Comparison of ENCODE assay signal across 16 cellular contexts in the genomic region with DNA sequence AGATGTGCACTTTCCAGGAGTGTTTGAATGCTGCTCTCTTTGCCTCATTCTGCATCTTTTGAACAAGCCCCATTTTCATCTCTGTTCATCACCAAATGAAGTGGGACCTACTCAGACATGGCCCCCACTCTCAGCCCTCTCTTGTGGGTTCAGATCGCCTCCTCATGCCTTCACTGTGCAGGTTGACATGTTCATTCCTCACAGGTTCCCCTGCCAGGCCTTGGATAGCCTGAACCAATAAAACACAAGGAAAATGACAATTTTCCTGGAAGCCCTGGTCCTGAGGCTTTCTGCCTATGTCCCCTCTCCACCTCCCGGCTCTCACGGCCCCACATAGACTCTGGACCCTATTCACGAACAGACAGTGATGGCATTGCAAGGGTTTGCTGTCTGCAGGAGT. TPM values are rescaled to one million over a fixed set of nuclear protein-coding genes. Genes with fewer than 3 reads are reported as not detected.
"Had no signal": no experiment of that assay in that cellular context is flagged by ENCODE, and none has a peak within 500 bp of the region (broad histone marks: within the 10 kb centered on the region; RNA-seq: fewer than 3 reads in every experiment).

No MANE protein-coding gene starts in this region.

- H3K4me2 ChIP-seq: smooth muscle cell had no signal

- H3K27me3 Mint-ChIP-seq: activated CD4-positive, alpha-beta memory T cell treated with anti-CD3 and anti-CD28 coated beads, Interleukin-2, amount 10 ng/mL, durations not matched to agents 7 days and 5 days had no signal

- DNase-seq: activated CD4-positive, alpha-beta memory T cell treated with anti-CD3 and anti-CD28 coated beads, Interleukin-2, amount 10 ng/mL, durations not matched to agents 7 days and 5 days; activated CD4-positive, alpha-beta T cell treated with anti-CD3 and anti-CD28 coated beads for 4 hours; activated naive CD4-positive, alpha-beta T cell; naive B cell; SHP77 treated with DMSO at 0.1 percent for 48 hours; stimulated activated CD4-positive, alpha-beta T cell treated with anti-CD3 and anti-CD28 coated beads, Interleukin-4, amount 100 ng/mL, for 4 hours; stimulated activated CD8-positive, alpha-beta memory T cell treated with anti-CD3 and anti-CD28 coated beads, Interleukin-4, amount 100 ng/mL, for 48 hours; stimulated activated naive CD8-positive, alpha-beta T cell treated with anti-CD3 and anti-CD28 coated beads, Interleukin-15, Interleukin-2, amounts not matched to agents 100 U/mL and 50 U/mL, for 24 hours had no signal

- H3K4me1 Mint-ChIP-seq: activated CD4-positive, alpha-beta memory T cell treated with anti-CD3 and anti-CD28 coated beads, Interleukin-2, amount 10 ng/mL, durations not matched to agents 7 days and 5 days; naive B cell had no signal

- ATAC-seq: stimulated activated naive CD8-positive, alpha-beta T cell treated with anti-CD3 and anti-CD28 coated beads, Interleukin-15, Interleukin-2, amounts not matched to agents 100 U/mL and 50 U/mL, for 24 hours had no signal

- H3K27ac Mint-ChIP-seq: activated CD4-positive, alpha-beta memory T cell treated with anti-CD3 and anti-CD28 coated beads, Interleukin-2, amount 10 ng/mL, durations not matched to agents 7 days and 5 days; naive B cell had no signal

- H3K36me3 ChIP-seq: suprapubic skin had no signal

- H3K9me3 Mint-ChIP-seq: activated CD4-positive, alpha-beta memory T cell treated with anti-CD3 and anti-CD28 coated beads, Interleukin-2, amount 10 ng/mL, durations not matched to agents 7 days and 5 days had no signal

- H3K36me3 Mint-ChIP-seq: naive B cell had no signal

- H3K9me3 ChIP-seq: suprapubic skin had no signal

- H3K27ac ChIP-seq: suprapubic skin, VCaP had no signal

- H3K4me3 ChIP-seq: smooth muscle cell, suprapubic skin had no signal

- H3K4me3 Mint-ChIP-seq: activated CD4-positive, alpha-beta memory T cell treated with anti-CD3 and anti-CD28 coated beads, Interleukin-2, amount 10 ng/mL, durations not matched to agents 7 days and 5 days; naive B cell had no signal

RNA-seq across cellular contexts. Expression of a gene that starts 17.7 kb away (rescaled TPM):
- total RNA-seq: activated CD4-positive, alpha-beta memory T cell treated with anti-CD3 and anti-CD28 coated beads, Interleukin-2, amount 10 ng/mL, durations not matched to agents 7 days and 5 days; mononuclear cell; smooth muscle cell; T-helper 1 cell treated with Interleukin-12 subunit alpha and Interleukin-12 subunit beta and Interleukin-4 antibody, amounts not matched to agents 30 ng/mL and 1 ng/mL, for 36 hours had no signal

RNA-seq across cellular contexts. Expression of a gene that starts 55.2 kb away (rescaled TPM):
- total RNA-seq: activated CD4-positive, alpha-beta memory T cell treated with anti-CD3 and anti-CD28 coated beads, Interleukin-2, amount 10 ng/mL, durations not matched to agents 7 days and 5 days; esophagus mucosa; lung microvascular endothelial cell; mononuclear cell; smooth muscle cell; suprapubic skin; T-helper 1 cell treated with Interleukin-12 subunit alpha and Interleukin-12 subunit beta and Interleukin-4 antibody, amounts not matched to agents 30 ng/mL and 1 ng/mL, for 36 hours; ureter had no signal
